Comparison of ENCODE assay signal across 13 cellular contexts in the genomic region with DNA sequence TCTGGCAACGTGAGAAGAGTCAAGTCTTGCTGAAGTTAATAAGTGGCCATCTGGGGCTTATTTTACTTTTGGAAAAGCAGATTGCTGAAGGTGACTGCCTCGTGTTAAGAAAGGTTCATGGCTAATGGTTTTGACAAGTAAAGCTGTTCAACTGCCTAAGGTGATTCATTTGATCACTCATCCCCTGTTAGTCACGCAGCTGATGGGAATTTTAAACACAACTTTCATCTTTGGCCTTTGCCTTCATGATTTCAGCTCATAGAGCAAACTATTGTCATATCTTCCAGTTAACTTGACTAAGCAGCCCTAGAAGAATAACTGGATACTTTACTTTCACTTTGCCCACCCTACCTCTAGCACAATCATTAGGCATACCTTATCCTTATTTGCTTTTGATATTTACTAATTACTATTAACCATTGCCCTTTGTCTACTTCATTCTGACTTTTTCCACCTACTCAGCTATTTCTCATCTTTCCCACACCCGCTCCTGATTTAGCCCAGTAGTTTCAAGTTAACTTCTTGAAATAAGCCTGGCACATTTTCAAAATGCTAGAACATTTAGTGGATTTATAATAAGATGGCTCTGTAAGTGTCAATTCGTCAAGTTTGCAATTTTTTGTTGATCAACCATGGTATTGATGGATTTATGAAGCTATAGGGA.
DNase-seq lines count a peak whose midpoint lies in the region; ATAC-seq and TF ChIP-seq lines count a peak whose summit lies in the region.
"Had no signal": no experiment of that assay in that cellular context is flagged by ENCODE, and none has a peak within 500 bp of the region (broad histone marks: within the 10 kb centered on the region; RNA-seq: fewer than 3 reads in every experiment).

No MANE protein-coding gene starts in this region.

- H3K79me2 ChIP-seq in SK-N-SH (ENCODE audit: insufficient read depth), result no peaks in the 10 kb centered on the region

- H3K36me3 ChIP-seq in breast epithelium (no peaks in the 10 kb centered on the region), SK-N-SH (replicated peaks in 1 of 2; ENCODE audit: control insufficient read depth in 1 of 2, insufficient read depth in 2 of 2, low read length in 1 of 2) (no peaks in the 10 kb centered on the region), heart right ventricle (no peaks in the 10 kb centered on the region)
- H3K36me3 ChIP-seq: transverse colon had no signal

- H4K20me1 ChIP-seq in SK-N-SH (ENCODE audit: insufficient read depth), result no peaks in the 10 kb centered on the region

- H3K4me1 Mint-ChIP-seq in MCF 10A (ENCODE audit: insufficient read depth, unreplicated experiment), result peaks cover 19% of the 10 kb centered on the region
- peaks cover 26% of the 10 kb centered on the region for H3K4me1 Mint-ChIP-seq in stimulated activated effector memory CD8-positive, alpha-beta T cell treated with anti-CD3 and anti-CD28 coated beads, Interleukin-12 subunit alpha, Interleukin-12 subunit beta, amount 100 ng/mL, for 72 hours

- H3K27ac ChIP-seq in breast epithelium (no peak overlapping the region), SK-N-SH (ENCODE audit: low read depth in 2 of 2, low read length in 1 of 2) (peak overlapping the region in 1 of 2 experiments; percentile 83; a peak in 3 of 4 replicates), caudate nucleus (ENCODE audit: low read depth, low read length) (no peak overlapping the region), heart right ventricle (no peak overlapping the region)
- H3K27ac ChIP-seq: transverse colon had no signal

- no peak for TF ChIP-seq RAD21 in SK-N-SH (IDR thresholded peaks at IDR 0.05; ENCODE audit: low read length)

- peaks cover 28% of the 10 kb centered on the region for H3F3A ChIP-seq in SK-N-SH (replicated peaks; ENCODE audit: insufficient read depth)

- peak; percentile 73 for DNase-seq in MCF 10A (ENCODE audit: unreplicated experiment)
- no peak for DNase-seq in breast epithelium (ENCODE audit: low spot score in 2 of 2)
- DNase-seq in SK-N-SH, result no peak
- peak; percentile 86 for DNase-seq in fibroblast of mammary gland (ENCODE audit: low read depth)
- no peak for DNase-seq in stimulated activated effector memory CD8-positive, alpha-beta T cell treated with anti-CD3 and anti-CD28 coated beads, Interleukin-12 subunit alpha, Interleukin-12 subunit beta, amount 100 ng/mL, for 72 hours (ENCODE audit: low spot score in 2 of 2)
- DNase-seq in AML-193 (lab: John Stamatoyannopoulos, UW), result no peak
- DNase-seq in caudate nucleus (lab: John Stamatoyannopoulos, UW), result no peak
- DNase-seq in heart right ventricle, result no peak
- DNase-seq: C1 segment of cervical spinal cord, midbrain, NCI-H2081 treated with DMSO at 0.1 percent for 48 hours, transverse colon had no signal

- CTCF ChIA-PET in MCF 10A (lab: Yijun Ruan, JAX), result interaction anchor here (0.7 to 1.6 kb wide), 4 partner anchors 9 to 217 kb away, joined by 3 to 5 read pairs (median 3); no protein-coding TSS in a partner anchor
- CTCF ChIA-PET in SK-N-SH (lab: Yijun Ruan, JAX), result interaction anchor here (0.7 to 1.7 kb wide), 2 partner anchors 35 to 43 kb away, joined by 3 to 6 read pairs; no protein-coding TSS in a partner anchor

- peak overlapping the region; percentile 45; the same call in 1 of the 2 replicates for H3K9ac ChIP-seq in SK-N-SH

- H3K4me3 ChIP-seq in breast epithelium, result no peak overlapping the region
- H3K4me3 ChIP-seq in SK-N-SH (ENCODE audit: low read depth in 2 of 2, low read length in 1 of 2), result peak overlapping the region in 1 of 2 experiments; percentile 33; a peak in 2 of 4 replicates
- H3K4me3 ChIP-seq in fibroblast of mammary gland (ENCODE audit: control insufficient read depth, low read depth, low read length), result no peak overlapping the region
- no peak overlapping the region for H3K4me3 ChIP-seq in heart right ventricle
- H3K4me3 ChIP-seq: transverse colon had no signal

- WGBS in SK-N-SH (ENCODE audit: low lambda C conversion rate), result 15% methylated on average over 5 of the region's 5 CpGs
- 61% methylated on average over 5 of the region's 5 CpGs for WGBS in heart right ventricle, 2 donors

- H3K4me2 ChIP-seq in SK-N-SH, result peak overlapping the region; percentile 66

- H3K4me1 ChIP-seq in breast epithelium (no peaks in the 10 kb centered on the region), SK-N-SH (ENCODE audit: control insufficient read depth in 1 of 2, insufficient read depth in 2 of 2, low read depth in 1 of 2, low read length in 1 of 2) (peaks cover 0 to 14% of the 10 kb centered on the region in 2 experiments; a peak in 2 of 4 replicates), heart right ventricle (peaks cover 0 to 10% (median 0%) of the 10 kb centered on the region in 9 donors)
- H3K4me1 ChIP-seq: transverse colon had no signal

- H3K27me3 ChIP-seq in breast epithelium, result peaks cover 0 to 6% of the 10 kb centered on the region in 2 donors
- no peaks in the 10 kb centered on the region for H3K27me3 ChIP-seq in SK-N-SH (ENCODE audit: insufficient read depth)
- peaks cover 0 to 16% (median 0%) of the 10 kb centered on the region in 7 donors for H3K27me3 ChIP-seq in heart right ventricle
- H3K27me3 ChIP-seq: transverse colon had no signal

- TF ChIP-seq CTCF in MCF 10A (IDR thresholded peaks at IDR 0.05; ENCODE audit: unreplicated experiment) (no peak), breast epithelium (IDR thresholded peaks at IDR 0.05) (no peak), SK-N-SH (IDR thresholded peaks at IDR 0.05) (no peak), fibroblast of mammary gland (conservative IDR thresholded peaks at IDR 0.05; ENCODE audit: control insufficient read depth, insufficient read depth, low read depth, low read length) (no peak), heart right ventricle (IDR thresholded peaks at IDR 0.05) (no peak)

- TF ChIP-seq EP300 in SK-N-SH (IDR thresholded peaks at IDR 0.05; ENCODE audit: borderline replicate concordance in 1 of 2, low read depth in 1 of 2, low read length in 1 of 2), result peak; percentile 74 to 96

- peak overlapping the region; percentile 28 for H3K4me3 Mint-ChIP-seq in MCF 10A (ENCODE audit: unreplicated experiment)
- H3K4me3 Mint-ChIP-seq in stimulated activated effector memory CD8-positive, alpha-beta T cell treated with anti-CD3 and anti-CD28 coated beads, Interleukin-12 subunit alpha, Interleukin-12 subunit beta, amount 100 ng/mL, for 72 hours, result no peak overlapping the region

- peak overlapping the region; percentile 19; the same call in 1 of the 2 replicates for H2AFZ ChIP-seq in SK-N-SH (ENCODE audit: low read depth)

- peak; percentile 77 for ATAC-seq in stimulated activated effector memory CD8-positive, alpha-beta T cell treated with anti-CD3 and anti-CD28 coated beads, Interleukin-12 subunit alpha, Interleukin-12 subunit beta, amount 100 ng/mL, for 72 hours
- no peak for ATAC-seq in heart right ventricle

- H3K9me3 Mint-ChIP-seq in MCF 10A (ENCODE audit: unreplicated experiment), result no peaks in the 10 kb centered on the region
- H3K9me3 Mint-ChIP-seq in stimulated activated effector memory CD8-positive, alpha-beta T cell treated with anti-CD3 and anti-CD28 coated beads, Interleukin-12 subunit alpha, Interleukin-12 subunit beta, amount 100 ng/mL, for 72 hours, result no peaks in the 10 kb centered on the region
- H3K9me3 Mint-ChIP-seq: activated T-helper 2 cell treated with anti-CD3 and anti-CD28 coated beads, Interferon-gamma antibody, Interleukin-2, Interleukin-4, amounts not matched to agents 10 μg/mL and 5 μg/mL and 100 μg/mL, durations not matched to agents 14 hours and 24 hours and 36 hours had no signal

- H3K27me3 Mint-ChIP-seq in MCF 10A (ENCODE audit: insufficient read depth, unreplicated experiment), result peaks cover 11% of the 10 kb centered on the region

- no peaks in the 10 kb centered on the region for H3K9me2 ChIP-seq in SK-N-SH

- intact Hi-C loops in MCF 10A (cut with micrococcal nuclease), result no loop called here
- intact Hi-C loops in breast epithelium (cut with DNase I; ENCODE audit: low total_unique reads), result no loop called here
- intact Hi-C loops in heart right ventricle (cut with DNase I), result no loop called here

- H3K9me3 ChIP-seq in breast epithelium (no peaks in the 10 kb centered on the region), SK-N-SH (no peaks in the 10 kb centered on the region), heart right ventricle (no peaks in the 10 kb centered on the region)
- H3K9me3 ChIP-seq: transverse colon had no signal

- no peaks in the 10 kb centered on the region for H3K36me3 Mint-ChIP-seq in MCF 10A (ENCODE audit: insufficient read depth, unreplicated experiment)
- no peaks in the 10 kb centered on the region for H3K36me3 Mint-ChIP-seq in stimulated activated effector memory CD8-positive, alpha-beta T cell treated with anti-CD3 and anti-CD28 coated beads, Interleukin-12 subunit alpha, Interleukin-12 subunit beta, amount 100 ng/mL, for 72 hours

- no peak for TF ChIP-seq POLR2A in breast epithelium (IDR thresholded peaks at IDR 0.05)

- POLR2A ChIA-PET in MCF 10A (lab: Yijun Ruan, JAX) (interaction anchor here (0.8 to 1.1 kb wide), 3 partner anchors 10 to 14 kb away, joined by 3 to 5 read pairs (median 4); no protein-coding TSS in a partner anchor), SK-N-SH (lab: Yijun Ruan, JAX) (no interaction called here)

- H3K27ac Mint-ChIP-seq in MCF 10A (ENCODE audit: low read depth, unreplicated experiment), result peak overlapping the region; percentile 21
- H3K27ac Mint-ChIP-seq in stimulated activated effector memory CD8-positive, alpha-beta T cell treated with anti-CD3 and anti-CD28 coated beads, Interleukin-12 subunit alpha, Interleukin-12 subunit beta, amount 100 ng/mL, for 72 hours, result peak overlapping the region; percentile 20
- H3K27ac Mint-ChIP-seq: activated T-helper 2 cell treated with anti-CD3 and anti-CD28 coated beads, Interferon-gamma antibody, Interleukin-2, Interleukin-4, amounts not matched to agents 10 μg/mL and 5 μg/mL and 100 μg/mL, durations not matched to agents 14 hours and 24 hours and 36 hours had no signal

- BruUV-seq in MCF 10A (replicated peaks; lab: Mats Ljungman, UMichigan), result no TSS peak

TF ChIP-seq in SK-N-SH, 30 proteins besides CTCF, POLR2A, EP300 and RAD21 (continues in another document):
- TF ChIP-seq FOSL2 (IDR thresholded peaks at IDR 0.05; ENCODE audit: borderline replicate concordance, low read depth) (peak; percentile 96), GABPA (IDR thresholded peaks at IDR 0.05; ENCODE audit: low read depth) (no peak), TEAD4 (IDR thresholded peaks at IDR 0.05; ENCODE audit: borderline replicate concordance, insufficient read depth) (peak; percentile 92), GATA2 (CRISPR knock-in tag; IDR thresholded peaks at IDR 0.05) (no peak), FOXM1 (IDR thresholded peaks at IDR 0.05; ENCODE audit: low read depth) (peak; percentile 95), ELF1 (IDR thresholded peaks at IDR 0.05) (no peak)

Comparison
In these comparisons a context has a peak if more than half of its experiments do, and no peak if none do; other contexts are left out.
1. DNase-seq: peak in MCF 10A (single experiment) and fibroblast of mammary gland (single experiment); none in breast epithelium (0 of 2), SK-N-SH (single experiment), stimulated activated effector memory CD8-positive, alpha-beta T cell treated with anti-CD3 and anti-CD28 coated beads, Interleukin-12 subunit alpha, Interleukin-12 subunit beta, amount 100 ng/mL, for 72 hours (0 of 2), AML-193 (0 of 2), caudate nucleus (0 of 61) and heart right ventricle (0 of 2).